Comparison of ENCODE assay signal across 9 cellular contexts in genomic region chr1:20358761-20359263, GRCh38.
DNase-seq lines count a peak whose midpoint lies in the region; ATAC-seq and TF ChIP-seq lines count a peak whose summit lies in the region.
"Had no signal": no experiment of that assay in that cellular context is flagged by ENCODE, and none has a peak within 500 bp of the region (broad histone marks: within the 10 kb centered on the region; RNA-seq: fewer than 3 reads in every experiment).

No MANE protein-coding gene starts in this region.

- H3K27ac ChIP-seq in breast epithelium (peak overlapping the region in 1 of 2 donors; percentile 14), SJCRH30 (no peak overlapping the region), hepatocyte (no peak overlapping the region)

- 44% methylated on average over 12 of the region's 12 CpGs for WGBS in hepatocyte (ENCODE audit: low lambda C conversion rate, missing lambda C conversion rate)

- peaks cover 13% of the 10 kb centered on the region for H3K4me1 Mint-ChIP-seq in MCF 10A (ENCODE audit: insufficient read depth, unreplicated experiment)
- H3K4me1 Mint-ChIP-seq: CD4-positive, CD25-positive, alpha-beta regulatory T cell had no signal

- H3K4me3 ChIP-seq in breast epithelium (no peak overlapping the region), SJCRH30 (no peak overlapping the region), hepatocyte (no peak overlapping the region)

- no peak overlapping the region for H3K4me3 Mint-ChIP-seq in MCF 10A (ENCODE audit: unreplicated experiment)

- no peak overlapping the region for H3K27ac Mint-ChIP-seq in MCF 10A (ENCODE audit: low read depth, unreplicated experiment)
- H3K27ac Mint-ChIP-seq: CD4-positive, CD25-positive, alpha-beta regulatory T cell had no signal

- no peak for TF ChIP-seq POLR2A in breast epithelium (IDR thresholded peaks at IDR 0.05)

- no peaks in the 10 kb centered on the region for H3K9me3 Mint-ChIP-seq in MCF 10A (ENCODE audit: unreplicated experiment)

- H3K27me3 ChIP-seq in breast epithelium (peaks cover 0 to 5% of the 10 kb centered on the region in 2 donors), SJCRH30 (peaks cover 10% of the 10 kb centered on the region), hepatocyte (peaks cover 5% of the 10 kb centered on the region)

- no TSS peak for BruUV-seq in MCF 10A (replicated peaks; lab: Mats Ljungman, UMichigan)

- intact Hi-C loops in MCF 10A (cut with micrococcal nuclease) (no loop called here), breast epithelium (cut with DNase I; ENCODE audit: low total_unique reads) (no loop called here)

- CTCF ChIA-PET in MCF 10A (lab: Yijun Ruan, JAX) = interaction anchor here (1.3 kb wide), 1 partner anchor 135 kb away, joined by 3 read pairs; no protein-coding TSS in a partner anchor

- H3K36me3 Mint-ChIP-seq in MCF 10A (ENCODE audit: insufficient read depth, unreplicated experiment) = no peaks in the 10 kb centered on the region
- H3K36me3 Mint-ChIP-seq: CD4-positive, CD25-positive, alpha-beta regulatory T cell had no signal

- H3K27me3 Mint-ChIP-seq in MCF 10A (ENCODE audit: insufficient read depth, unreplicated experiment) = peaks cover 13% of the 10 kb centered on the region

- H2AFZ ChIP-seq in hepatocyte = no peak overlapping the region

- H3K4me2 ChIP-seq in hepatocyte = peak overlapping the region; percentile 61

- no peaks in the 10 kb centered on the region for H3K79me2 ChIP-seq in hepatocyte

- no peaks in the 10 kb centered on the region for H4K20me1 ChIP-seq in hepatocyte (ENCODE audit: insufficient read depth, poor library complexity, severe bottlenecking)

- H3K9me2 ChIP-seq in hepatocyte (replicated peaks; ENCODE audit: insufficient read depth) = no peaks in the 10 kb centered on the region

- TF ChIP-seq CTCF in MCF 10A (IDR thresholded peaks at IDR 0.05; ENCODE audit: unreplicated experiment) (no peak), breast epithelium (IDR thresholded peaks at IDR 0.05) (no peak), hepatocyte (IDR thresholded peaks at IDR 0.05; ENCODE audit: poor library complexity) (no peak)

- H3K4me1 ChIP-seq in breast epithelium (peaks cover 0 to 11% of the 10 kb centered on the region in 2 donors), SJCRH30 (peaks cover 4% of the 10 kb centered on the region; the same call in 1 of the 2 replicates), hepatocyte (ENCODE audit: insufficient read depth) (peaks cover 25% of the 10 kb centered on the region)

- ATAC-seq in GM21825 (IDR thresholded peaks at IDR 0.05; ENCODE audit: unreplicated experiment) = no peak
- ATAC-seq in GM18517 (IDR thresholded peaks at IDR 0.05; ENCODE audit: unreplicated experiment) = no peak

- no peaks in the 10 kb centered on the region for H3K9me3 ChIP-seq in breast epithelium
- H3K9me3 ChIP-seq in SJCRH30 (replicated peaks) = no peaks in the 10 kb centered on the region
- H3K9me3 ChIP-seq in hepatocyte (ENCODE audit: low read depth) = no peaks in the 10 kb centered on the region

- DNase-seq in MCF 10A (ENCODE audit: unreplicated experiment) (peak; percentile 45), breast epithelium (ENCODE audit: low spot score in 2 of 2) (no peak), SJCRH30 (peak; percentile 56 to 58), hepatocyte (ENCODE audit: low spot score) (peak; percentile 72), RKO (ENCODE audit: low spot score) (no peak), SW 1271 (lab: John Stamatoyannopoulos, UW) (no peak)

- POLR2A ChIA-PET in MCF 10A (lab: Yijun Ruan, JAX) = no interaction called here

- no peaks in the 10 kb centered on the region for H3K36me3 ChIP-seq in breast epithelium
- H3K36me3 ChIP-seq in SJCRH30 = no peaks in the 10 kb centered on the region
- H3K36me3 ChIP-seq in hepatocyte (replicated peaks; ENCODE audit: insufficient read depth, low read depth) = no peaks in the 10 kb centered on the region

Comparison
In these comparisons a context has a peak if more than half of its experiments do, and no peak if none do; other contexts are left out.
1. DNase-seq: peak in MCF 10A (single experiment), SJCRH30 (2 of 2) and hepatocyte (single experiment); none in breast epithelium (0 of 2), RKO (single experiment) and SW 1271 (0 of 2).